Comparison of ENCODE assay signal across 8 cellular contexts in the genomic region with DNA sequence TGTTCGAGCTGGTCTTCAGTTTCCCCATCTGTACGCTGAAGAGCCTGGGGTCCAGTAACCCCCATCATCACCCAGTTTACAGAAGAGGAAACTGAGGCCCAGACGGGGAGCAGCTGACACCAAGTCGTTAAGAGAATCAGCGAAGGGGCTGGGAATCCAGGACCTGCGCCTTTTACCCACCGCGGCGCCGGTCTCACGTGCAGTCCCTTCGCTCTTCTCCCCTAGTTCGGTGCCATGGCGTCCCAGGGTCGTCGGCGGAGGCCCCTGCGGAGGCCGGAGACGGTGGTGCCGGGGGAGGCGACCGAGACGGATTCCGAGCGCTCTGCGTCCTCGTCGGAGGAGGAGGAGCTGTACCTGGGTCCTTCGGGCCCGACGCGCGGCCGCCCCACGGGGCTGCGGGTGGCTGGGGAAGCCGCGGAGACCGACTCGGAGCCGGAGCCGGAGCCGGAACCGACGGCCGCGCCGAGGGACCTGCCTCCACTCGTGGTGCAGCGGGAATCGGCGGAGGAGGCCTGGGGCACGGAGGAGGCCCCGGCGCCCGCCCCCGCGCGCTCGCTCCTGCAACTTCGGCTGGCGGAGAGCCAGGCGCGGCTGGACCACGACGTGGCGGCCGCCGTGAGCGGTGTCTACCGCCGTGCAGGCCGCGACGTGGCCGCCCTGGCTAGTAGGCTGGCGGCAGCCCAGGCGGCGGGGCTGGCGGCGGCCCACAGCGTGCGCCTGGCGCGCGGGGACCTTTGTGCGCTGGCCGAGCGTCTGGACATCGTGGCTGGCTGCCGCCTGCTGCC. TPM values are rescaled to one million over a fixed set of nuclear protein-coding genes. Genes with fewer than 3 reads are reported as not detected.
A peak's percentile ranks its signal among the peaks of the same experiment; 100 is the strongest.
DNase-seq lines count a peak whose midpoint lies in the region; ATAC-seq and TF ChIP-seq lines count a peak whose summit lies in the region.

No MANE protein-coding gene starts in this region.

- peak overlapping the region; percentile 77 to 87 for H3K27ac ChIP-seq in prostate gland

- TSS peak; percentile 66 for BruUV-seq in Calu3 (replicated peaks; lab: Mats Ljungman, UMichigan)

- peaks cover 44% of the 10 kb centered on the region for H3K36me3 Mint-ChIP-seq in Calu3 (ENCODE audit: insufficient read depth, unreplicated experiment)
- peaks cover 18% of the 10 kb centered on the region for H3K36me3 Mint-ChIP-seq in activated T-helper 2 cell treated with anti-CD3 and anti-CD28 coated beads, Interferon-gamma antibody, Interleukin-2, Interleukin-4, amounts not matched to agents 10 μg/mL and 5 μg/mL and 100 μg/mL, durations not matched to agents 14 hours and 24 hours and 36 hours (ENCODE audit: low read depth)

- DNase-seq in Calu3 (peak; percentile 66), KG1 (lab: John Stamatoyannopoulos, UW) (peak; percentile 74), germinal center (ENCODE audit: low spot score) (peak; percentile 28), prostate gland (ENCODE audit: low spot score) (no peak), NCI-H226 (no peak)
- DNase-seq in activated T-helper 2 cell treated with anti-CD3 and anti-CD28 coated beads, Interferon-gamma antibody, Interleukin-2, Interleukin-4, amounts not matched to agents 10 μg/mL and 5 μg/mL and 100 μg/mL, durations not matched to agents 14 hours and 24 hours and 36 hours (ENCODE audit: low spot score) = peak; percentile 44
- no peak for DNase-seq in NK-92 treated with Interleukin-12 subunit alpha and Interleukin-12 subunit beta, amount 100 ng/mL, for 24 hours (lab: John Stamatoyannopoulos, UW)

- H3K4me1 ChIP-seq in prostate gland (replicated peaks) = peaks cover 2% of the 10 kb centered on the region

- H3K27me3 Mint-ChIP-seq in Calu3 (ENCODE audit: unreplicated experiment) = no peaks in the 10 kb centered on the region
- H3K27me3 Mint-ChIP-seq in activated T-helper 2 cell treated with anti-CD3 and anti-CD28 coated beads, Interferon-gamma antibody, Interleukin-2, Interleukin-4, amounts not matched to agents 10 μg/mL and 5 μg/mL and 100 μg/mL, durations not matched to agents 14 hours and 24 hours and 36 hours (ENCODE audit: low read depth) = no peaks in the 10 kb centered on the region

- H3K4me3 Mint-ChIP-seq in Calu3 (ENCODE audit: low read depth, unreplicated experiment) = peak overlapping the region; percentile 79
- H3K4me3 Mint-ChIP-seq in activated T-helper 2 cell treated with anti-CD3 and anti-CD28 coated beads, Interferon-gamma antibody, Interleukin-2, Interleukin-4, amounts not matched to agents 10 μg/mL and 5 μg/mL and 100 μg/mL, durations not matched to agents 14 hours and 24 hours and 36 hours (ENCODE audit: low read depth) = peak overlapping the region; percentile 86

- H3K4me3 ChIP-seq in prostate gland = peak overlapping the region; percentile 44 to 52

- CTCF ChIA-PET in Calu3 (lab: Charles Lee) = interaction anchor here (0.5 to 2.3 kb wide), 10 partner anchors 15 to 260 kb away, joined by 3 to 13 read pairs (median 4); no protein-coding TSS in a partner anchor

- ATAC-seq in HG02981 (IDR thresholded peaks at IDR 0.05; ENCODE audit: unreplicated experiment) = no peak

- intact Hi-C loops in Calu3 (cut with micrococcal nuclease; ENCODE audit: unreplicated experiment) = no loop called here
- intact Hi-C loops in activated T-helper 2 cell treated with anti-CD3 and anti-CD28 coated beads, Interferon-gamma antibody, Interleukin-2, Interleukin-4, amounts not matched to agents 10 μg/mL and 5 μg/mL and 100 μg/mL, durations not matched to agents 14 hours and 24 hours and 36 hours (cut with micrococcal nuclease) = loop anchor here (2.0 to 10.0 kb wide), 4 partner anchors 86 to 432 kb away; a partner anchor contains a TSS
- intact Hi-C loops in prostate gland (cut with DNase I) = loop anchor here (2.0 kb wide), 1 partner anchor 88 kb away; no protein-coding TSS in a partner anchor

- no peaks in the 10 kb centered on the region for H3K9me3 Mint-ChIP-seq in Calu3 (ENCODE audit: low read depth, unreplicated experiment)
- H3K9me3 Mint-ChIP-seq in activated T-helper 2 cell treated with anti-CD3 and anti-CD28 coated beads, Interferon-gamma antibody, Interleukin-2, Interleukin-4, amounts not matched to agents 10 μg/mL and 5 μg/mL and 100 μg/mL, durations not matched to agents 14 hours and 24 hours and 36 hours = no peaks in the 10 kb centered on the region

- H3K4me1 Mint-ChIP-seq in Calu3 (ENCODE audit: low read depth, unreplicated experiment) = peaks cover 8% of the 10 kb centered on the region
- peaks cover 14% of the 10 kb centered on the region for H3K4me1 Mint-ChIP-seq in activated T-helper 2 cell treated with anti-CD3 and anti-CD28 coated beads, Interferon-gamma antibody, Interleukin-2, Interleukin-4, amounts not matched to agents 10 μg/mL and 5 μg/mL and 100 μg/mL, durations not matched to agents 14 hours and 24 hours and 36 hours (ENCODE audit: low read depth)

- TF ChIP-seq CTCF in Calu3 (IDR thresholded peaks at IDR 0.05; ENCODE audit: unreplicated experiment) (no peak), prostate gland (IDR thresholded peaks at IDR 0.05) (no peak)

- peak overlapping the region; percentile 90 for H3K27ac Mint-ChIP-seq in Calu3 (ENCODE audit: unreplicated experiment)
- peak overlapping the region; percentile 90 for H3K27ac Mint-ChIP-seq in activated T-helper 2 cell treated with anti-CD3 and anti-CD28 coated beads, Interferon-gamma antibody, Interleukin-2, Interleukin-4, amounts not matched to agents 10 μg/mL and 5 μg/mL and 100 μg/mL, durations not matched to agents 14 hours and 24 hours and 36 hours

- no peaks in the 10 kb centered on the region for H3K36me3 ChIP-seq in prostate gland

- no peaks in the 10 kb centered on the region for H3K9me3 ChIP-seq in prostate gland

- H3K27me3 ChIP-seq in prostate gland (replicated peaks; ENCODE audit: insufficient read depth) = no peaks in the 10 kb centered on the region

- WGBS in prostate gland = 2% methylated on average over 21 of the region's 92 CpGs

- no peak for TF ChIP-seq POLR2A in prostate gland (IDR thresholded peaks at IDR 0.05)

RNA-seq across cellular contexts. Expression of a gene that starts 0.7 kb away (rescaled TPM):
- total RNA-seq in Calu3 (2022) = 22.7 and 25.2 TPM in 2 replicates
- total RNA-seq in activated T-helper 2 cell treated with anti-CD3 and anti-CD28 coated beads, Interferon-gamma antibody, Interleukin-2, Interleukin-4, amounts not matched to agents 10 μg/mL and 5 μg/mL and 100 μg/mL, durations not matched to agents 14 hours and 24 hours and 36 hours = 9.7 and 10.8 TPM in 2 replicates
- total RNA-seq in prostate gland = 10 to 100 TPM; 21.4 to 30.4 TPM

RNA-seq across cellular contexts. Expression of a gene that starts 1.2 kb away (rescaled TPM):
- total RNA-seq in Calu3 (2022) = 55.7 and 57.0 TPM in 2 replicates
- 27.4 and 31.4 TPM in 2 replicates for total RNA-seq in activated T-helper 2 cell treated with anti-CD3 and anti-CD28 coated beads, Interferon-gamma antibody, Interleukin-2, Interleukin-4, amounts not matched to agents 10 μg/mL and 5 μg/mL and 100 μg/mL, durations not matched to agents 14 hours and 24 hours and 36 hours
- 10 to 100 TPM; 57.0 to 80.4 TPM for total RNA-seq in prostate gland

RNA-seq across cellular contexts. Expression of a gene that starts 18.5 kb away (rescaled TPM):
- total RNA-seq in Calu3 (2022) (0.64 TPM in 2 replicates), prostate gland (1 to 10 TPM; 3.6 to 4.1 TPM)
- 0.07 and 0.09 TPM in 2 replicates for total RNA-seq in activated T-helper 2 cell treated with anti-CD3 and anti-CD28 coated beads, Interferon-gamma antibody, Interleukin-2, Interleukin-4, amounts not matched to agents 10 μg/mL and 5 μg/mL and 100 μg/mL, durations not matched to agents 14 hours and 24 hours and 36 hours

Comparison
In these comparisons a context has a peak if more than half of its experiments do, and no peak if none do; other contexts are left out.
1. DNase-seq: peak in Calu3 (single experiment), KG1 (single experiment), activated T-helper 2 cell treated with anti-CD3 and anti-CD28 coated beads, Interferon-gamma antibody, Interleukin-2, Interleukin-4, amounts not matched to agents 10 μg/mL and 5 μg/mL and 100 μg/mL, durations not matched to agents 14 hours and 24 hours and 36 hours (single experiment) and germinal center (single experiment); none in prostate gland (single experiment), NCI-H226 (single experiment) and NK-92 treated with Interleukin-12 subunit alpha and Interleukin-12 subunit beta, amount 100 ng/mL, for 24 hours (single experiment).